ENCODE assay signal across 11 cellular contexts in genomic region chr17:34163681-34164080, GRCh38.
A peak's percentile ranks its signal among the peaks of the same experiment; 100 is the strongest.
DNase-seq lines count a peak whose midpoint lies in the region; ATAC-seq and TF ChIP-seq lines count a peak whose summit lies in the region.
"Had no signal": no experiment of that assay in that cellular context is flagged by ENCODE, and none has a peak within 500 bp of the region (broad histone marks: within the 10 kb centered on the region; RNA-seq: fewer than 3 reads in every experiment).

No MANE protein-coding gene starts in this region.

- H3F3A ChIP-seq in PC-3 (ENCODE audit: low read length, unreplicated experiment), result no peaks in the 10 kb centered on the region

- intact Hi-C loops in PC-3 (cut with micrococcal nuclease) (no loop called here), aorta (cut with DNase I) (no loop called here)

- peak; percentile 11 for DNase-seq in NCI-H345 (lab: John Stamatoyannopoulos, UW)
- no peak for DNase-seq in NCI-H345 treated with DMSO at 0.1 percent for 48 hours (lab: John Stamatoyannopoulos, UW; ENCODE audit: unreplicated experiment)
- DNase-seq in PC-3, result no peak
- peak; percentile 9 for DNase-seq in fibroblast of villous mesenchyme (ENCODE audit: low read depth)
- peak; percentile 43 for DNase-seq in superior temporal gyrus (ENCODE audit: extremely low spot score)
- no peak for DNase-seq in NCI-H1436 treated with DMSO at 0.1 percent for 48 hours (lab: John Stamatoyannopoulos, UW)
- DNase-seq in aorta, result no peak
- DNase-seq: stimulated activated CD4-positive, alpha-beta T cell treated with anti-CD3 and anti-CD28 coated beads, Interleukin-2, amount 100 ng/mL, for 24 hours had no signal

- no peaks in the 10 kb centered on the region for H3K9me2 ChIP-seq in PC-3 (replicated peaks; ENCODE audit: low read length)

- BruUV-seq in PC-3 (replicated peaks; lab: Mats Ljungman, UMichigan), result no TSS peak

- POLR2A ChIA-PET in PC-3 (lab: Charles Lee; ENCODE audit: unreplicated experiment), result no interaction called here

- TF ChIP-seq CTCF in PC-3 (conservative IDR thresholded peaks at IDR 0.05; ENCODE audit: low read depth, low read length) (0 out of 2 replicates have a peak, but pooled peaks have one; percentile 17), fibroblast of villous mesenchyme (IDR thresholded peaks at IDR 0.05; ENCODE audit: insufficient read depth, low read depth, low read length) (peak; percentile 39)

- CTCF ChIA-PET in PC-3 (lab: Charles Lee), result interaction anchor here (0.8 to 1.1 kb wide), 2 partner anchors 17 to 198 kb away, joined by 3 read pairs; no protein-coding TSS in a partner anchor

- H3K9ac ChIP-seq in PC-3 (ENCODE audit: low read length), result no peak overlapping the region
- H3K9ac ChIP-seq: BLaER1 treated with 17β-estradiol and CSF1 and Interleukin-3, amounts not matched to agents 10 nM and 100 nM had no signal

- H3K4me3 ChIP-seq in PC-3 (ENCODE audit: low read length), result no peak overlapping the region
- no peak overlapping the region for H3K4me3 ChIP-seq in fibroblast of villous mesenchyme (ENCODE audit: low read depth, low read length)
- no peak overlapping the region for H3K4me3 ChIP-seq in aorta (ENCODE audit: low read length in 2 of 2)
- H3K4me3 ChIP-seq: BLaER1 treated with 17β-estradiol and CSF1 and Interleukin-3, amounts not matched to agents 10 nM and 100 nM had no signal

- H3K4me2 ChIP-seq in PC-3 (ENCODE audit: low read length), result no peak overlapping the region
- H3K4me2 ChIP-seq: BLaER1 treated with 17β-estradiol and CSF1 and Interleukin-3, amounts not matched to agents 10 nM and 100 nM had no signal

- H3K79me2 ChIP-seq in PC-3 (ENCODE audit: low read length), result no peaks in the 10 kb centered on the region

- H3K9me3 ChIP-seq in PC-3 (ENCODE audit: low read length), result no peaks in the 10 kb centered on the region
- no peaks in the 10 kb centered on the region for H3K9me3 ChIP-seq in aorta (ENCODE audit: control insufficient read depth, low read length)

- no peak overlapping the region for H2AFZ ChIP-seq in PC-3 (ENCODE audit: low read length)

- 29 to 36% methylated on average over 8 of the region's 8 CpGs for WGBS in aorta, 2 donors

- no peaks in the 10 kb centered on the region for H3K27me3 ChIP-seq in PC-3 (ENCODE audit: low read length)
- peaks cover 0 to 2% of the 10 kb centered on the region in 2 donors for H3K27me3 ChIP-seq in aorta (ENCODE audit: control insufficient read depth in 1 of 2, insufficient read depth in 2 of 2, low read length in 1 of 2)
- H3K27me3 ChIP-seq: BLaER1 treated with 17β-estradiol and CSF1 and Interleukin-3, amounts not matched to agents 10 nM and 100 nM had no signal

- H3K36me3 ChIP-seq in PC-3 (ENCODE audit: low read depth, low read length), result no peaks in the 10 kb centered on the region
- no peaks in the 10 kb centered on the region for H3K36me3 ChIP-seq in aorta (ENCODE audit: control insufficient read depth in 1 of 2, insufficient read depth in 2 of 2, low read length in 1 of 2)
- H3K36me3 ChIP-seq: BLaER1 treated with 17β-estradiol and CSF1 and Interleukin-3, amounts not matched to agents 10 nM and 100 nM had no signal

- no peaks in the 10 kb centered on the region for H4K20me1 ChIP-seq in PC-3 (ENCODE audit: low read length)
- H4K20me1 ChIP-seq: BLaER1 treated with 17β-estradiol and CSF1 and Interleukin-3, amounts not matched to agents 10 nM and 100 nM had no signal

- H3K4me1 ChIP-seq in PC-3 (ENCODE audit: insufficient read depth, low read length) (no peaks in the 10 kb centered on the region), aorta (ENCODE audit: control insufficient read depth in 1 of 2, insufficient read depth in 2 of 2, low read length in 2 of 2) (no peaks in the 10 kb centered on the region)
- H3K4me1 ChIP-seq: BLaER1 treated with 17β-estradiol and CSF1 and Interleukin-3, amounts not matched to agents 10 nM and 100 nM had no signal

- ATAC-seq in PC-3, result peak; percentile 59
- no peak for ATAC-seq in aorta (ENCODE audit: low FRiP score)
- ATAC-seq in GM21367 (IDR thresholded peaks at IDR 0.05; ENCODE audit: unreplicated experiment), result no peak
- ATAC-seq: HCT116 had no signal

- H3K27ac ChIP-seq in PC-3 (ENCODE audit: low read length) (no peak overlapping the region), aorta (ENCODE audit: low read depth in 1 of 2, low read length in 2 of 2) (no peak overlapping the region)
- H3K27ac ChIP-seq: BLaER1 treated with 17β-estradiol and CSF1 and Interleukin-3, amounts not matched to agents 10 nM and 100 nM had no signal

Comparison
In these comparisons a context has a peak if more than half of its experiments do, and no peak if none do; other contexts are left out.
1. DNase-seq: peak in NCI-H345 (single experiment), fibroblast of villous mesenchyme (single experiment) and superior temporal gyrus (single experiment); none in NCI-H345 treated with DMSO at 0.1 percent for 48 hours (single experiment), PC-3 (single experiment), NCI-H1436 treated with DMSO at 0.1 percent for 48 hours (single experiment) and aorta (0 of 2).